ENCODE assay signal across 15 cellular contexts in the genomic region with DNA sequence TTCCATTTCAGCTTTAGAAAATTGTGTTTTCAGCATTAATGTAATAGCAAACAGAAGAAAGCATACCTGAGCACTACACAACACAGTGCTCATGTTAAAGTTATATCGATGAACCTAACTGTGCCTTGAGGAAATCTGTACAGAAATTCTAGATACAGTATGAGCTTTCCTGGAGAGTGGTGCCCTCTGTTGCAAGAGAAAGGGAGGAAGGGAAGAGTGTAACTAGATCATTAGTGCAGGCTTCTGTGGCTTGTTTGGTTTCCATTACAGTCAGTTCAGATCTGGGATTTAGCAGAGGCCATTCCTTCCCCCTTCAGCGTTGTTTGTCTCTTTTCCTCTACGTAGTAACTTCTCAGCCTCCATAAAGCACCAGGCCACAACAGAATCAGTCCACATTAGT.
DNase-seq lines count a peak whose midpoint lies in the region; ATAC-seq, FAIRE-seq and TF ChIP-seq lines count a peak whose summit lies in the region.
"Had no signal": no experiment of that assay in that cellular context is flagged by ENCODE, and none has a peak within 500 bp of the region (broad histone marks: within the 10 kb centered on the region; RNA-seq: fewer than 3 reads in every experiment).

No MANE protein-coding gene starts in this region.

- no peak overlapping the region for H3K4me2 ChIP-seq in keratinocyte (ENCODE audit: control insufficient read depth, extremely low read depth, insufficient read depth, low read depth, low read length)
- H3K4me2 ChIP-seq: BLaER1 had no signal

- DNase-seq in Daoy (ENCODE audit: low read depth), result peak; percentile 8
- DNase-seq in HTR-8/SVneo (ENCODE audit: insufficient read length, low spot score), result peak; percentile 1
- DNase-seq in adipocyte (ENCODE audit: low read depth), result peak; percentile 37
- no peak for DNase-seq in keratinocyte (ENCODE audit: low read depth, low spot score)
- DNase-seq in SIG-M5 treated with dmso at 0.1 percent for 504 hours (lab: John Stamatoyannopoulos, UW; ENCODE audit: unreplicated experiment), result no peak
- DNase-seq in SHP77 treated with DMSO at 0.1 percent for 48 hours (lab: John Stamatoyannopoulos, UW), result no peak
- DNase-seq in G401 (ENCODE audit: low spot score), result no peak
- DNase-seq: activated naive CD8-positive, alpha-beta T cell treated with anti-CD3 and anti-CD28 coated beads, Interleukin-2, amount 50 U/mL, for 24 hours; activated T-cell treated with anti-CD3 and anti-CD28 coated beads, Interleukin-2, amount 50 U/mL, for 1 hour; glutamatergic neuron; NCI-H1694 treated with DMSO at 0.1 percent for 48 hours; right cardiac atrium had no signal

- no peaks in the 10 kb centered on the region for H3K79me2 ChIP-seq in keratinocyte (ENCODE audit: control insufficient read depth, insufficient read depth, low read length)

- no peak overlapping the region for H3K4me3 ChIP-seq in adipocyte (ENCODE audit: low read length)
- no peak overlapping the region for H3K4me3 ChIP-seq in keratinocyte (ENCODE audit: control insufficient read depth in 2 of 3, extremely low read depth in 1 of 3, insufficient read depth in 2 of 3, low read depth in 1 of 3, low read length in 3 of 3)
- H3K4me3 ChIP-seq: BLaER1 had no signal

- H3K27ac ChIP-seq in keratinocyte (ENCODE audit: control insufficient read depth, insufficient read depth, low read length), result no peak overlapping the region
- H3K27ac ChIP-seq: BLaER1 had no signal

- FAIRE-seq in HTR-8/SVneo (lab: Jason Lieb, UNC) (no peak), keratinocyte (lab: Jason Lieb, UNC) (peak; percentile 5)
- FAIRE-seq: G401.6 had no signal

- no peaks in the 10 kb centered on the region for H3K9me1 ChIP-seq in keratinocyte (ENCODE audit: control insufficient read depth, extremely low read depth, insufficient read depth, low read length)

- no peak overlapping the region for H2AFZ ChIP-seq in keratinocyte (ENCODE audit: control insufficient read depth, low read length)

- dilution Hi-C loops in keratinocyte (cut with MboI; ENCODE audit: extremely low pct_ligation_motif_present, low sequenced_read_pairs), result no loop called here

- no peak for TF ChIP-seq CTCF in keratinocyte (optimal IDR thresholded peaks at IDR 0.05 in 1 of 3, IDR thresholded peaks at IDR 0.05 in 1 of 3, conservative IDR thresholded peaks at IDR 0.05 in 1 of 3; ENCODE audit: extremely low read depth in 1 of 3, insufficient read depth in 2 of 3, low read length in 3 of 3)

- no peak for ATAC-seq in HG03045 (IDR thresholded peaks at IDR 0.05; ENCODE audit: unreplicated experiment)
- ATAC-seq: activated naive CD8-positive, alpha-beta T cell treated with anti-CD3 and anti-CD28 coated beads, Interleukin-2, amount 50 U/mL, for 24 hours; right cardiac atrium had no signal

- in situ Hi-C loops in G401 (cut with HindIII; ENCODE audit: low sequenced_read_pairs), result no loop called here

- H4K20me1 ChIP-seq in keratinocyte (ENCODE audit: control insufficient read depth, extremely low read depth, insufficient read depth, low read length), result no peaks in the 10 kb centered on the region
- H4K20me1 ChIP-seq: BLaER1 had no signal

- no peak overlapping the region for H3K9ac ChIP-seq in adipocyte (ENCODE audit: low read length)
- no peak overlapping the region for H3K9ac ChIP-seq in keratinocyte (ENCODE audit: control insufficient read depth, extremely low read depth, insufficient read depth, low read length)
- H3K9ac ChIP-seq: BLaER1 had no signal

- no peaks in the 10 kb centered on the region for H3K9me3 ChIP-seq in adipocyte (ENCODE audit: control insufficient read depth, low read length)
- H3K9me3 ChIP-seq in keratinocyte (ENCODE audit: control insufficient read depth, low read depth, low read length), result no peaks in the 10 kb centered on the region

- H3K4me1 ChIP-seq in adipocyte (ENCODE audit: control insufficient read depth, insufficient read depth, low read length) (no peaks in the 10 kb centered on the region), keratinocyte (ENCODE audit: control insufficient read depth, extremely low read depth, insufficient read depth, low read length) (no peaks in the 10 kb centered on the region)

- H3K36me3 ChIP-seq in adipocyte (ENCODE audit: control insufficient read depth, insufficient read depth, low read length, severe bottlenecking), result no peaks in the 10 kb centered on the region
- no peaks in the 10 kb centered on the region for H3K36me3 ChIP-seq in keratinocyte (ENCODE audit: control insufficient read depth in 2 of 2, extremely low read depth in 1 of 2, insufficient read depth in 2 of 2, low read length in 2 of 2)
- H3K36me3 ChIP-seq: BLaER1 had no signal

- H3K27me3 ChIP-seq in adipocyte (replicated peaks; ENCODE audit: control insufficient read depth, insufficient read depth, low read length), result no peaks in the 10 kb centered on the region
- no peaks in the 10 kb centered on the region for H3K27me3 ChIP-seq in keratinocyte (ENCODE audit: control insufficient read depth, extremely low read depth, insufficient read depth, low read length)
- H3K27me3 ChIP-seq: BLaER1 had no signal

Comparison
In these comparisons a context has a peak if more than half of its experiments do, and no peak if none do; other contexts are left out.
1. DNase-seq: peak in Daoy (single experiment), HTR-8/SVneo (single experiment) and adipocyte (single experiment); none in keratinocyte (single experiment), SIG-M5 treated with dmso at 0.1 percent for 504 hours (single experiment), SHP77 treated with DMSO at 0.1 percent for 48 hours (single experiment) and G401 (single experiment).